ENCODE assay signal across 11 cellular contexts in genomic region chr7:44324204-44325126, GRCh38. TPM values are rescaled to one million over a fixed set of nuclear protein-coding genes. Genes with fewer than 3 reads are reported as not detected.
DNase-seq lines count a peak whose midpoint lies in the region; ATAC-seq and TF ChIP-seq lines count a peak whose summit lies in the region.
"Had no signal": no experiment of that assay in that cellular context is flagged by ENCODE, and none has a peak within 500 bp of the region (broad histone marks: within the 10 kb centered on the region; RNA-seq: fewer than 3 reads in every experiment).

No MANE protein-coding gene starts in this region.

- peak; percentile 57 to 61 for TF ChIP-seq POLR2A in gastrocnemius medialis (IDR thresholded peaks at IDR 0.05)

- peak; percentile 44 for DNase-seq in NCI-H1092 treated with DMSO at 0.1 percent for 48 hours (lab: John Stamatoyannopoulos, UW)
- no peak for DNase-seq in NCI-H1092 (lab: John Stamatoyannopoulos, UW)
- DNase-seq in WERI-Rb-1, result no peak
- DNase-seq in left ventricle myocardium superior, result no peak
- peak in 1 of 2 donors; percentile 55 for DNase-seq in gastrocnemius medialis
- DNase-seq in germinal center (ENCODE audit: low spot score), result no peak
- DNase-seq in NAMALWA (ENCODE audit: low spot score), result no peak
- DNase-seq: ACHN had no signal

- in situ Hi-C loops in gastrocnemius medialis (cut with MboI; ENCODE audit: low sequenced_read_pairs in 4 of 4), result no loop called here

- TF ChIP-seq CTCF in WERI-Rb-1 (IDR thresholded peaks at IDR 0.05; ENCODE audit: low read depth, low read length), result no peak
- TF ChIP-seq CTCF in gastrocnemius medialis (IDR thresholded peaks at IDR 0.05 in 4 of 5, conservative IDR thresholded peaks at IDR 0.05 in 1 of 5), result no peak

- H3K9me3 ChIP-seq in WERI-Rb-1 (ENCODE audit: severe bottlenecking), result no peaks in the 10 kb centered on the region
- no peaks in the 10 kb centered on the region for H3K9me3 ChIP-seq in gastrocnemius medialis

- intact Hi-C loops in left ventricle myocardium superior (cut with micrococcal nuclease) (no loop called here), gastrocnemius medialis (cut with DNase I; ENCODE audit: low total_unique reads) (loop anchor here (1.0 to 5.0 kb wide), 6 partner anchors 42 to 257 kb away; partner anchors contain the start of genes NUDCD3, PGAM2 and POLM)

- no peaks in the 10 kb centered on the region for H3K27me3 ChIP-seq in WERI-Rb-1 (ENCODE audit: insufficient read depth, low read depth, severe bottlenecking)
- H3K27me3 ChIP-seq in gastrocnemius medialis, result no peaks in the 10 kb centered on the region

- ATAC-seq in left ventricle myocardium superior, result peak; percentile 19
- ATAC-seq in gastrocnemius medialis, result peak; percentile 12 to 20
- no peak for ATAC-seq in HG03565 (IDR thresholded peaks at IDR 0.05; ENCODE audit: unreplicated experiment)

- peak overlapping the region; percentile 46 for H3K4me3 ChIP-seq in WERI-Rb-1 (ENCODE audit: low read depth, low read length)
- peak overlapping the region; percentile 42 to 61 (median 58) for H3K4me3 ChIP-seq in gastrocnemius medialis

- no peak overlapping the region for H3K27ac ChIP-seq in WERI-Rb-1
- peak overlapping the region; percentile 94 to 98 (median 95) for H3K27ac ChIP-seq in gastrocnemius medialis

- peaks cover 37 to 42% of the 10 kb centered on the region in 2 donors for H3K4me1 ChIP-seq in gastrocnemius medialis

- H3K36me3 ChIP-seq in WERI-Rb-1, result no peaks in the 10 kb centered on the region
- no peaks in the 10 kb centered on the region for H3K36me3 ChIP-seq in gastrocnemius medialis

RNA-seq across cellular contexts. Expression of gene CAMK2B, which starts 0.9 kb away (rescaled TPM):
- total RNA-seq in left ventricle myocardium superior (98.4 TPM), gastrocnemius medialis (10 to 100 TPM; 35.3 to 64.8 (median 46.0) TPM)
- total RNA-seq: bronchial epithelial cell, kidney epithelial cell had no signal
